In genomic region chr3:76362643-76363042, GRCh38 we compare ENCODE assay signal across 16 cellular contexts.
"Had no signal": no experiment of that assay in that cellular context is flagged by ENCODE, and none has a peak within 500 bp of the region (broad histone marks: within the 10 kb centered on the region; RNA-seq: fewer than 3 reads in every experiment).

No MANE protein-coding gene starts in this region.

- ATAC-seq: activated CD4-positive, alpha-beta T cell treated with anti-CD3 and anti-CD28 coated beads for 36 hours; activated T-cell treated with anti-CD3 and anti-CD28 coated beads, Interleukin-2, amount 50 U/mL, for 72 hours; left colon; pancreas; psoas muscle; stimulated activated naive CD8-positive, alpha-beta T cell treated with anti-CD3 and anti-CD28 coated beads, Interleukin-15, Interleukin-2, amounts not matched to agents 100 U/mL and 50 U/mL, for 24 hours; upper lobe of right lung had no signal

- H3K4me1 ChIP-seq: pancreas, psoas muscle, right atrium auricular region, thyroid gland, upper lobe of right lung had no signal

- H3K9me3 ChIP-seq: neutrophil, pancreas, psoas muscle, right atrium auricular region, thyroid gland, upper lobe of right lung had no signal

- H3K4me3 ChIP-seq: pancreas, psoas muscle, right atrium auricular region, thyroid gland, upper lobe of right lung had no signal

- H3K27ac ChIP-seq: neutrophil, pancreas, psoas muscle, right atrium auricular region, thyroid gland, upper lobe of right lung had no signal

- H3K27me3 ChIP-seq: neutrophil, pancreas, right atrium auricular region, thyroid gland, upper lobe of right lung had no signal

- H3K36me3 ChIP-seq: neutrophil, pancreas, right atrium auricular region, thyroid gland, upper lobe of right lung had no signal

- DNase-seq: activated B cell treated with CpG ODN at 0.5 μM for 24 hours; activated CD4-positive, alpha-beta T cell treated with anti-CD3 and anti-CD28 coated beads for 36 hours; activated CD4-positive, alpha-beta T cell treated with anti-CD3 and anti-CD28 coated beads, Interleukin-2, amount 50 U/mL, for 48 hours; activated effector memory CD4-positive, alpha-beta T cell treated with Interleukin-2 at 50 U/mL for 16 hours; activated naive CD4-positive, alpha-beta T cell treated with anti-CD3 and anti-CD28 coated beads, Interleukin-2, amount 10 ng/mL, durations not matched to agents 7 days and 5 days; activated T-cell treated with anti-CD3 and anti-CD28 coated beads, Interleukin-2, amount 50 U/mL, for 72 hours; left colon; mesenchymal stem cell; pancreas; psoas muscle; stimulated activated CD4-positive, alpha-beta T cell treated with anti-CD3 and anti-CD28 coated beads, Interleukin-4, amount 100 ng/mL, for 4 hours; stimulated activated naive CD8-positive, alpha-beta T cell treated with anti-CD3 and anti-CD28 coated beads, Interleukin-15, Interleukin-2, amounts not matched to agents 100 U/mL and 50 U/mL, for 24 hours; upper lobe of right lung had no signal
